Comparison of ENCODE assay signal across 12 cellular contexts in the genomic region with DNA sequence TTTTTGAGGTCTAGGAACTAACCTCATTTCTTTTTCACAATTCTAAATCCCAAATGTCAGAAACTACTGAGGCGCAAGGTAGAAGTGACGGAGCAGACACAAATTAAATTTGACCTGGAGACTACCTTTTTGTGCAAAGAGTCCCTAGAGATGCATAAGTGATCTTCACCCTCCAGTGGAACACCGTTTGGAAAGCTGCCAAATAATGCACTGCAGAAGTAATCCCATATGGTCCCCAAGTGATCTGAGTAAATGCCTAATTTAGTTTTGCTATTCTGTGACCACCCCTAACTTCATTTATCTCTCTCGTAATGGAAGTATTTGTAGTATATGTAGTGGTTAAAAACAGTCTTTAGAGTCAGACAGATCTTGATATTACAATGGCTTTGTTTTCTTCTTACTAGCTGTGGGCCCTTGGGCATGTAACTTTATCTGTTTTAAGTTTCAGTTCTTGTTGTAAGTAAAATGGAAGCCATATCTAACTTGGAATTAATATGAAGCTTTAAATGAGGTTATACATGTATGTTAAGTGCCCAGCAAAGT.
DNase-seq lines count a peak whose midpoint lies in the region; TF ChIP-seq lines count a peak whose summit lies in the region.
"Had no signal": no experiment of that assay in that cellular context is flagged by ENCODE, and none has a peak within 500 bp of the region (broad histone marks: within the 10 kb centered on the region; RNA-seq: fewer than 3 reads in every experiment).

No MANE protein-coding gene starts in this region.

- in situ Hi-C loops in astrocyte of the spinal cord (cut with HindIII; ENCODE audit: low sequenced_read_pairs), result no loop called here

- TF ChIP-seq POLR2A in esophagus muscularis mucosa (IDR thresholded peaks at IDR 0.05; ENCODE audit: low read depth), result no peak

- intact Hi-C loops in A673 (cut with micrococcal nuclease; ENCODE audit: unreplicated experiment), result no loop called here
- intact Hi-C loops in esophagus muscularis mucosa (cut with DNase I), result no loop called here

- POLR2A ChIA-PET in A673 (lab: Charles Lee; ENCODE audit: low non-redundant PET), result no interaction called here

- H2AFZ ChIP-seq in KMS-11 (ENCODE audit: low read depth), result no peak overlapping the region
- H2AFZ ChIP-seq: parathyroid adenoma had no signal

- DNase-seq in A673 (ENCODE audit: low spot score) (peak; percentile 40), NCI-H2171 (lab: John Stamatoyannopoulos, UW) (peak; percentile 92), astrocyte of the spinal cord (ENCODE audit: low read depth, low spot score) (peak; percentile 11), NCI-H748 (lab: John Stamatoyannopoulos, UW; ENCODE audit: unreplicated experiment) (no peak), ecto neural progenitor cell (ENCODE audit: low spot score) (no peak), esophagus muscularis mucosa (ENCODE audit: extremely low spot score) (no peak), dedifferentiated amniotic fluid mesenchymal stem cell (ENCODE audit: extremely low spot score) (no peak)
- DNase-seq: activated CD4-positive, alpha-beta T cell treated with anti-CD3 and anti-CD28 coated beads, Interleukin-2, amount 50 U/mL, for 48 hours; central memory CD4-positive, alpha-beta T cell; H9 had no signal

- no peaks in the 10 kb centered on the region for H3K9me3 ChIP-seq in A673 (ENCODE audit: low read depth, low read length, poor library complexity, severe bottlenecking)
- no peaks in the 10 kb centered on the region for H3K9me3 ChIP-seq in esophagus muscularis mucosa

- no peaks in the 10 kb centered on the region for H3K79me2 ChIP-seq in KMS-11 (ENCODE audit: insufficient read depth, low read depth)
- H3K79me2 ChIP-seq: parathyroid adenoma had no signal

- peak overlapping the region; percentile 79 for H3K4me2 ChIP-seq in KMS-11

- H4K20me1 ChIP-seq in KMS-11 (ENCODE audit: insufficient read depth), result no peaks in the 10 kb centered on the region

- H3K27me3 ChIP-seq in A673 (replicated peaks; ENCODE audit: insufficient read depth, low read depth, low read length, poor library complexity) (no peaks in the 10 kb centered on the region), KMS-11 (ENCODE audit: insufficient read depth, low read depth) (no peaks in the 10 kb centered on the region), esophagus muscularis mucosa (no peaks in the 10 kb centered on the region)

- BruUV-seq in A673 (replicated peaks; lab: Mats Ljungman, UMichigan), result no TSS peak

- no peak overlapping the region for H3K4me3 ChIP-seq in A673 (ENCODE audit: low read depth, low read length, poor library complexity, severe bottlenecking)
- no peak overlapping the region for H3K4me3 ChIP-seq in KMS-11 (IDR thresholded peaks at IDR 0.05; ENCODE audit: insufficient read depth, low read depth, low read length)
- H3K4me3 ChIP-seq in astrocyte of the spinal cord (ENCODE audit: low read depth, low read length), result no peak overlapping the region
- H3K4me3 ChIP-seq in esophagus muscularis mucosa, result no peak overlapping the region

- peaks cover 48% of the 10 kb centered on the region for H3K4me1 ChIP-seq in A673 (ENCODE audit: insufficient read depth, low read length, poor library complexity, severe bottlenecking)
- H3K4me1 ChIP-seq in KMS-11 (ENCODE audit: low read depth, poor library complexity, severe bottlenecking), result peaks cover 100% of the 10 kb centered on the region
- H3K4me1 ChIP-seq in esophagus muscularis mucosa, result peaks cover 15 to 54% (median 38%) of the 10 kb centered on the region in 4 donors

- CTCF ChIA-PET in A673 (lab: Charles Lee), result no interaction called here

- H3K36me3 ChIP-seq in A673 (ENCODE audit: insufficient read depth, low read length, poor library complexity, severe bottlenecking) (no peaks in the 10 kb centered on the region), KMS-11 (ENCODE audit: insufficient read depth) (no peaks in the 10 kb centered on the region), esophagus muscularis mucosa (no peaks in the 10 kb centered on the region)

- TF ChIP-seq CTCF in A673 (conservative IDR thresholded peaks at IDR 0.05; ENCODE audit: low read depth, low read length) (no peak), KMS-11 (conservative IDR thresholded peaks at IDR 0.05; ENCODE audit: low read depth, low read length) (no peak), astrocyte of the spinal cord (IDR thresholded peaks at IDR 0.05; ENCODE audit: low read depth, low read length) (no peak), esophagus muscularis mucosa (IDR thresholded peaks at IDR 0.05) (no peak)

- no peak for TF ChIP-seq EP300 in esophagus muscularis mucosa (IDR thresholded peaks at IDR 0.05)

- no peak overlapping the region for H3K9ac ChIP-seq in KMS-11
- H3K9ac ChIP-seq: parathyroid adenoma had no signal

- 86% methylated on average over 4 of the region's 4 CpGs for WGBS in esophagus muscularis mucosa

- H3K27ac ChIP-seq in A673 (ENCODE audit: low read depth, low read length, poor library complexity, severe bottlenecking) (no peak overlapping the region), KMS-11 (peak overlapping the region; percentile 71; the same call in 1 of the 2 replicates), esophagus muscularis mucosa (replicated peaks in 1 of 4) (no peak overlapping the region)
- H3K27ac ChIP-seq: parathyroid adenoma had no signal

Comparison
In these comparisons a context has a peak if more than half of its experiments do, and no peak if none do; other contexts are left out.
1. DNase-seq: peak in A673 (single experiment), NCI-H2171 (single experiment) and astrocyte of the spinal cord (single experiment); none in NCI-H748 (single experiment), ecto neural progenitor cell (single experiment), esophagus muscularis mucosa (single experiment) and dedifferentiated amniotic fluid mesenchymal stem cell (single experiment).